1 cellular context compared by ENCODE assay signal in genomic region chr6:169424821-169425240, GRCh38.
TF ChIP-seq lines count a peak whose summit lies in the region.

No MANE protein-coding gene starts in this region.

TF ChIP-seq in SK-N-SH treated with all-trans-retinoic acid at 6 μM for 48 hours, 23 proteins besides CTCF, POLR2A, EP300 and RAD21 (continued from another document):
- no peak for TF ChIP-seq CREB5 (CRISPR knock-in tag; IDR thresholded peaks at IDR 0.05; ENCODE audit: low read depth)
